ENCODE assay signal across 8 cellular contexts in the genomic region with DNA sequence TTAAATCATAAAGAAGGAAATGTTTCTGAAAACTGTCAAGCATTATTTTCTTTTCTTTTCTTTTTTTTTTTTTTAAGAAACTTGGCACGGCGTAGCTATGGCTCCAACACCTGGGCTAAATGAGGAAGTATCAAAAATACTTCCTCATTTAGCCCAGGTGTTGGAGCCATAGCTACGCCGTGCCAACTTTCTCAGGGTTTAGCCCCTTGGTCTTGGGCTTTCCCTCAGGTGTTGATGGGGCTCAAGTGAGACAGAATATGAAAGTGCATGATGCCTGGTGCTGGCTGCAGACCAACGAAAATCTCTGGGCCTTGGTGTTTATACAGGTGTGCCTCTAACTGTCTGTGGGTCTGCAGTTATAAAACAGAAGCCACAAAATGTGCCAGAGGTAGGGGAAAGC.
DNase-seq lines count a peak whose midpoint lies in the region; ATAC-seq lines count a peak whose summit lies in the region.
"Had no signal": no experiment of that assay in that cellular context is flagged by ENCODE, and none has a peak within 500 bp of the region (broad histone marks: within the 10 kb centered on the region; RNA-seq: fewer than 3 reads in every experiment).

No MANE protein-coding gene starts in this region.

- H3K27ac Mint-ChIP-seq in stimulated activated naive B cell treated with anti-CD40 and anti-IgM and Interleukin-4, amounts not matched to agents 10 μg/mL and 1 μg/mL and 100 μg/mL, for 72 hours = peak overlapping the region; percentile 91
- H3K27ac Mint-ChIP-seq in CD8-positive, alpha-beta memory T cell = no peak overlapping the region

- H3K9me3 Mint-ChIP-seq in stimulated activated naive B cell treated with anti-CD40 and anti-IgM and Interleukin-4, amounts not matched to agents 10 μg/mL and 1 μg/mL and 100 μg/mL, for 72 hours = peaks cover 0 to 3% of the 10 kb centered on the region in 2 donors
- H3K9me3 Mint-ChIP-seq in CD8-positive, alpha-beta memory T cell = peaks cover 2 to 10% (median 3%) of the 10 kb centered on the region in 5 donors

- H3K36me3 ChIP-seq in CD8-positive, alpha-beta memory T cell (ENCODE audit: insufficient read depth, low read length) = no peaks in the 10 kb centered on the region

- H3K27me3 ChIP-seq in CD8-positive, alpha-beta memory T cell (ENCODE audit: insufficient read depth, low read length, poor library complexity, severe bottlenecking) = no peaks in the 10 kb centered on the region

- H3K4me1 ChIP-seq in CD8-positive, alpha-beta memory T cell (ENCODE audit: insufficient read depth, low read length) = no peaks in the 10 kb centered on the region

- no peaks in the 10 kb centered on the region for H3K27me3 Mint-ChIP-seq in stimulated activated naive B cell treated with anti-CD40 and anti-IgM and Interleukin-4, amounts not matched to agents 10 μg/mL and 1 μg/mL and 100 μg/mL, for 72 hours
- H3K27me3 Mint-ChIP-seq in CD8-positive, alpha-beta memory T cell = no peaks in the 10 kb centered on the region

- H3K27ac ChIP-seq in substantia nigra (ENCODE audit: low read depth, low read length, poor library complexity, severe bottlenecking) = no peak overlapping the region
- H3K27ac ChIP-seq in CD8-positive, alpha-beta memory T cell (ENCODE audit: low read depth, low read length) = no peak overlapping the region

- H3K9me3 ChIP-seq in CD8-positive, alpha-beta memory T cell (ENCODE audit: low read length) = no peaks in the 10 kb centered on the region

- H3K4me1 Mint-ChIP-seq in stimulated activated naive B cell treated with anti-CD40 and anti-IgM and Interleukin-4, amounts not matched to agents 10 μg/mL and 1 μg/mL and 100 μg/mL, for 72 hours = peaks cover 24 to 28% of the 10 kb centered on the region in 2 donors
- no peaks in the 10 kb centered on the region for H3K4me1 Mint-ChIP-seq in CD8-positive, alpha-beta memory T cell

- no peak overlapping the region for H3K4me3 ChIP-seq in CD8-positive, alpha-beta memory T cell (ENCODE audit: low read length)

- ATAC-seq in GM19351 (IDR thresholded peaks at IDR 0.05; ENCODE audit: unreplicated experiment) = peak; percentile 48
- ATAC-seq in HG02938 (IDR thresholded peaks at IDR 0.05; ENCODE audit: unreplicated experiment) = peak; percentile 45
- peak; percentile 85 to 86 for ATAC-seq in stimulated activated naive B cell treated with anti-CD40 and anti-IgM and Interleukin-4, amounts not matched to agents 10 μg/mL and 1 μg/mL and 100 μg/mL, for 72 hours (replicated peaks)

- peak; percentile 93 for DNase-seq in NCI-H2029 treated with DMSO at 0.1 percent for 48 hours (lab: John Stamatoyannopoulos, UW)
- DNase-seq in stimulated activated naive B cell treated with anti-CD40 and anti-IgM and Interleukin-4, amounts not matched to agents 10 μg/mL and 1 μg/mL and 100 μg/mL, for 72 hours = peak; percentile 71
- DNase-seq in ecto neural progenitor cell (ENCODE audit: low spot score) = no peak
- DNase-seq in substantia nigra (lab: John Stamatoyannopoulos, UW) = no peak
- no peak for DNase-seq in CD8-positive, alpha-beta memory T cell
- DNase-seq: activated naive CD4-positive, alpha-beta T cell treated with Interleukin-2 at 50 U/mL for 16 hours had no signal

- H3K4me3 Mint-ChIP-seq in stimulated activated naive B cell treated with anti-CD40 and anti-IgM and Interleukin-4, amounts not matched to agents 10 μg/mL and 1 μg/mL and 100 μg/mL, for 72 hours = peak overlapping the region; percentile 64 to 74
- H3K4me3 Mint-ChIP-seq in CD8-positive, alpha-beta memory T cell = no peak overlapping the region

- CTCF ChIA-PET in CD8-positive, alpha-beta memory T cell (lab: Charles Lee) = no interaction called here

- POLR2A ChIA-PET in CD8-positive, alpha-beta memory T cell (lab: Charles Lee) = no interaction called here

- H3K36me3 Mint-ChIP-seq in stimulated activated naive B cell treated with anti-CD40 and anti-IgM and Interleukin-4, amounts not matched to agents 10 μg/mL and 1 μg/mL and 100 μg/mL, for 72 hours = peaks cover 0 to 16% of the 10 kb centered on the region in 2 donors
- H3K36me3 Mint-ChIP-seq in CD8-positive, alpha-beta memory T cell = no peaks in the 10 kb centered on the region

Comparison
In these comparisons a context has a peak if more than half of its experiments do, and no peak if none do; other contexts are left out.
1. DNase-seq: peak in NCI-H2029 treated with DMSO at 0.1 percent for 48 hours (single experiment) and stimulated activated naive B cell treated with anti-CD40 and anti-IgM and Interleukin-4, amounts not matched to agents 10 μg/mL and 1 μg/mL and 100 μg/mL, for 72 hours (single experiment); none in ecto neural progenitor cell (single experiment), substantia nigra (0 of 49) and CD8-positive, alpha-beta memory T cell (0 of 5).
2. H3K4me3 Mint-ChIP-seq: peak in stimulated activated naive B cell treated with anti-CD40 and anti-IgM and Interleukin-4, amounts not matched to agents 10 μg/mL and 1 μg/mL and 100 μg/mL, for 72 hours (2 of 2); none in CD8-positive, alpha-beta memory T cell (0 of 7).
3. Peak in every context shown above with its lines, with median percentiles within 50 percentile points of each other: ATAC-seq.